In genomic region chr6:18213439-18213838, GRCh38 we compare ENCODE assay signal across 15 cellular contexts. TPM values are rescaled to one million over a fixed set of nuclear protein-coding genes. Genes with fewer than 3 reads are reported as not detected.
DNase-seq lines count a peak whose midpoint lies in the region; ATAC-seq and TF ChIP-seq lines count a peak whose summit lies in the region.
"Had no signal": no experiment of that assay in that cellular context is flagged by ENCODE, and none has a peak within 500 bp of the region (broad histone marks: within the 10 kb centered on the region; RNA-seq: fewer than 3 reads in every experiment).

No MANE protein-coding gene starts in this region.

- DNase-seq in activated CD4-positive, alpha-beta T cell treated with anti-CD3 and anti-CD28 coated beads, Interleukin-2, amount 10 ng/mL, durations not matched to agents 7 days and 5 days = no peak
- no peak for DNase-seq in activated CD4-positive, alpha-beta T cell treated with anti-CD3 and anti-CD28 coated beads for 4 hours
- DNase-seq in GM12865 (ENCODE audit: low read depth) = peak; percentile 30
- DNase-seq in memory B cell (ENCODE audit: low spot score in 2 of 2) = no peak
- no peak for DNase-seq in cerebellum (ENCODE audit: low spot score)
- DNase-seq: Caco-2, KG1, NCI-H1092 treated with DMSO at 0.1 percent for 48 hours, NCI-H1694 had no signal

- ATAC-seq in memory B cell (ENCODE audit: low read depth) = no peak
- no peak for ATAC-seq in GM21526 (IDR thresholded peaks at IDR 0.05; ENCODE audit: low FRiP score, unreplicated experiment)
- no peak for ATAC-seq in GM19397 (IDR thresholded peaks at IDR 0.05; ENCODE audit: unreplicated experiment)
- ATAC-seq: GM23338 had no signal

- H3K9me3 Mint-ChIP-seq in activated CD4-positive, alpha-beta T cell treated with anti-CD3 and anti-CD28 coated beads, Interleukin-2, amount 10 ng/mL, durations not matched to agents 7 days and 5 days = no peaks in the 10 kb centered on the region
- H3K9me3 Mint-ChIP-seq in memory B cell = no peaks in the 10 kb centered on the region
- H3K9me3 Mint-ChIP-seq: GM23338 had no signal

- H3K4me1 Mint-ChIP-seq in activated CD4-positive, alpha-beta T cell treated with anti-CD3 and anti-CD28 coated beads, Interleukin-2, amount 10 ng/mL, durations not matched to agents 7 days and 5 days = peaks cover 17% of the 10 kb centered on the region
- H3K4me1 Mint-ChIP-seq in memory B cell = peaks cover 29% of the 10 kb centered on the region

- no peaks in the 10 kb centered on the region for H3K27me3 Mint-ChIP-seq in activated CD4-positive, alpha-beta T cell treated with anti-CD3 and anti-CD28 coated beads, Interleukin-2, amount 10 ng/mL, durations not matched to agents 7 days and 5 days
- no peaks in the 10 kb centered on the region for H3K27me3 Mint-ChIP-seq in memory B cell

- no peak overlapping the region for H3K4me3 ChIP-seq in GM12865 (ENCODE audit: low read depth, low read length)
- H3K4me3 ChIP-seq: GM23338 had no signal

- H3K27ac Mint-ChIP-seq in activated CD4-positive, alpha-beta T cell treated with anti-CD3 and anti-CD28 coated beads, Interleukin-2, amount 10 ng/mL, durations not matched to agents 7 days and 5 days = peak overlapping the region; percentile 50
- H3K27ac Mint-ChIP-seq in memory B cell = peak overlapping the region; percentile 25
- H3K27ac Mint-ChIP-seq: GM23338 had no signal

- peak overlapping the region; percentile 33; the same call in 1 of the 2 replicates for H3K27ac ChIP-seq in VCaP
- H3K27ac ChIP-seq: 22Rv1, RWPE1 had no signal

- CTCF ChIA-PET in activated CD4-positive, alpha-beta T cell treated with anti-CD3 and anti-CD28 coated beads, Interleukin-2, amount 10 ng/mL, durations not matched to agents 7 days and 5 days (lab: Charles Lee) = interaction anchor here (1.0 kb wide), 1 partner anchor 28 kb away, joined by 3 read pairs; no protein-coding TSS in a partner anchor

- peaks cover 5% of the 10 kb centered on the region for H3K36me3 Mint-ChIP-seq in activated CD4-positive, alpha-beta T cell treated with anti-CD3 and anti-CD28 coated beads, Interleukin-2, amount 10 ng/mL, durations not matched to agents 7 days and 5 days (ENCODE audit: low read depth)
- H3K36me3 Mint-ChIP-seq in memory B cell = peaks cover 27% of the 10 kb centered on the region

- POLR2A ChIA-PET in activated CD4-positive, alpha-beta T cell treated with anti-CD3 and anti-CD28 coated beads, Interleukin-2, amount 10 ng/mL, durations not matched to agents 7 days and 5 days (lab: Charles Lee) = no interaction called here

- H3K4me3 Mint-ChIP-seq in activated CD4-positive, alpha-beta T cell treated with anti-CD3 and anti-CD28 coated beads, Interleukin-2, amount 10 ng/mL, durations not matched to agents 7 days and 5 days = no peak overlapping the region
- H3K4me3 Mint-ChIP-seq in memory B cell = no peak overlapping the region
- H3K4me3 Mint-ChIP-seq: GM23338 had no signal

- TF ChIP-seq CTCF in GM12865 (IDR thresholded peaks at IDR 0.05; ENCODE audit: insufficient read depth, low read depth, low read length, missing control alignments) = no peak
- TF ChIP-seq CTCF in VCaP (conservative IDR thresholded peaks at IDR 0.05) = no peak

RNA-seq across cellular contexts. Expression of gene DEK, which starts 50.9 kb away (rescaled TPM):
- 100 to 1,000 TPM; 246 to 282 TPM for total RNA-seq in activated CD4-positive, alpha-beta T cell treated with anti-CD3 and anti-CD28 coated beads, Interleukin-2, amount 10 ng/mL, durations not matched to agents 7 days and 5 days
- 127 TPM for total RNA-seq in cerebellum

RNA-seq across cellular contexts. Expression of gene KDM1B, which starts 58.2 kb away (rescaled TPM):
- total RNA-seq in activated CD4-positive, alpha-beta T cell treated with anti-CD3 and anti-CD28 coated beads, Interleukin-2, amount 10 ng/mL, durations not matched to agents 7 days and 5 days = 10 to 100 TPM in 1 of 2 experiments, 1 to 10 TPM in 1; 8.9 to 10.5 TPM
- total RNA-seq in cerebellum = 35.3 TPM

RNA-seq across cellular contexts. Expression of gene TPMT, which starts 58.6 kb away (rescaled TPM):
- 1 to 10 TPM; 5.4 to 5.8 TPM for total RNA-seq in activated CD4-positive, alpha-beta T cell treated with anti-CD3 and anti-CD28 coated beads, Interleukin-2, amount 10 ng/mL, durations not matched to agents 7 days and 5 days
- 6.0 TPM for total RNA-seq in cerebellum
